Comparison of ENCODE assay signal across 7 cellular contexts in genomic region chr17:1111599-1112443, GRCh38.
DNase-seq lines count a peak whose midpoint lies in the region; ATAC-seq lines count a peak whose summit lies in the region.

No MANE protein-coding gene starts in this region.

- no peaks in the 10 kb centered on the region for H3K9me3 Mint-ChIP-seq in stimulated activated memory B cell treated with anti-CD40 and anti-IgM and Interleukin-4, amounts not matched to agents 10 μg/mL and 1 μg/mL and 100 μg/mL, for 72 hours

- no peaks in the 10 kb centered on the region for H3K36me3 ChIP-seq in HUES6 (ENCODE audit: control insufficient read depth, insufficient read depth, low read length)
- H3K36me3 ChIP-seq in SJCRH30 = no peaks in the 10 kb centered on the region

- no peaks in the 10 kb centered on the region for H3K27me3 Mint-ChIP-seq in stimulated activated memory B cell treated with anti-CD40 and anti-IgM and Interleukin-4, amounts not matched to agents 10 μg/mL and 1 μg/mL and 100 μg/mL, for 72 hours

- peaks cover 56% of the 10 kb centered on the region for H3K4me1 Mint-ChIP-seq in stimulated activated memory B cell treated with anti-CD40 and anti-IgM and Interleukin-4, amounts not matched to agents 10 μg/mL and 1 μg/mL and 100 μg/mL, for 72 hours

- peak overlapping the region; percentile 22 for H3K4me3 Mint-ChIP-seq in stimulated activated memory B cell treated with anti-CD40 and anti-IgM and Interleukin-4, amounts not matched to agents 10 μg/mL and 1 μg/mL and 100 μg/mL, for 72 hours

- intact Hi-C loops in left cardiac atrium (cut with DNase I) = no loop called here

- ATAC-seq in left cardiac atrium (peak in 1 of 2 donors; percentile 0), GM18907 (IDR thresholded peaks at IDR 0.05; ENCODE audit: unreplicated experiment) (no peak), HG03439 (IDR thresholded peaks at IDR 0.05; ENCODE audit: unreplicated experiment) (no peak)
- ATAC-seq in stimulated activated memory B cell treated with anti-CD40 and anti-IgM and Interleukin-4, amounts not matched to agents 10 μg/mL and 1 μg/mL and 100 μg/mL, for 72 hours = no peak

- H3K9me3 ChIP-seq in HUES6 (ENCODE audit: control insufficient read depth, insufficient read depth, low read depth, low read length) = no peaks in the 10 kb centered on the region
- no peaks in the 10 kb centered on the region for H3K9me3 ChIP-seq in SJCRH30 (replicated peaks)

- peak overlapping the region; percentile 72 for H3K27ac Mint-ChIP-seq in stimulated activated memory B cell treated with anti-CD40 and anti-IgM and Interleukin-4, amounts not matched to agents 10 μg/mL and 1 μg/mL and 100 μg/mL, for 72 hours

- H3K9ac ChIP-seq in HUES6 (ENCODE audit: low read length) = peak overlapping the region; percentile 50

- no peaks in the 10 kb centered on the region for H3K36me3 Mint-ChIP-seq in stimulated activated memory B cell treated with anti-CD40 and anti-IgM and Interleukin-4, amounts not matched to agents 10 μg/mL and 1 μg/mL and 100 μg/mL, for 72 hours

- H3K27ac ChIP-seq in HUES6 (ENCODE audit: low read depth, low read length) (no peak overlapping the region), SJCRH30 (peak overlapping the region; percentile 33)

- no peak overlapping the region for H3K4me3 ChIP-seq in HUES6 (ENCODE audit: low read depth, low read length)
- no peak overlapping the region for H3K4me3 ChIP-seq in SJCRH30

- H3K4me1 ChIP-seq in HUES6 (ENCODE audit: control insufficient read depth, insufficient read depth, low read length) (peaks cover 41% of the 10 kb centered on the region), SJCRH30 (peaks cover 10% of the 10 kb centered on the region)

- peak in 1 of 2 experiments; percentile 45 for DNase-seq in SJCRH30
- peak; percentile 60 for DNase-seq in left cardiac atrium
- DNase-seq in NCI-H226 = no peak

- peaks cover 14% of the 10 kb centered on the region for H3K27me3 ChIP-seq in HUES6 (ENCODE audit: control insufficient read depth, insufficient read depth, low read length)
- H3K27me3 ChIP-seq in SJCRH30 = no peaks in the 10 kb centered on the region
